Comparison of ENCODE assay signal across 18 cellular contexts in the genomic region with DNA sequence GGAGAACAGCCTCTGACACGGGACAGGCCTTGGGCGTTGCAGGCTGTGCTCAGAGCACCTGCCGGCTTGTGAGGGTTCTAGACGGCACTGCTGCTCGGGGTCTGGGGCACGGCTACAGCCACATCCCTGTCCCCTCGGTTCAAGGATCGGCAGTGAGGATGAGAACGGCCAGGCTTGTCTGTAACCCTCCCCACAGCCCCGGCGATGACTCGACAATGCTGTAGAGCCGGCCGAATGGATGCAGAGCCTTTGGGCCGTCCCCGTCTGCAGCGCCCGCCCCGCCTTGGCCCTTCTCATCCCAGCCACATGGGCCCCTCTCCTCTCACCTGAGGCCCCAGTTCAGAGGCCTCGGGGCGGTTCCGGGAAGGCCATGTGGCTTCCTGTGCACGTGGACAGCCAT. TPM values are rescaled to one million over a fixed set of nuclear protein-coding genes. Genes with fewer than 3 reads are reported as not detected.
A peak's percentile ranks its signal among the peaks of the same experiment; 100 is the strongest.
DNase-seq lines count a peak whose midpoint lies in the region; ATAC-seq and TF ChIP-seq lines count a peak whose summit lies in the region.
"Had no signal": no experiment of that assay in that cellular context is flagged by ENCODE, and none has a peak within 500 bp of the region (broad histone marks: within the 10 kb centered on the region; RNA-seq: fewer than 3 reads in every experiment).

No MANE protein-coding gene starts in this region.

- ATAC-seq in Panc1 (peak; percentile 58), GM18870 (IDR thresholded peaks at IDR 0.05; ENCODE audit: unreplicated experiment) (no peak)

- H3K4me3 Mint-ChIP-seq in nephron progenitor cell, result no peak overlapping the region
- no peak overlapping the region for H3K4me3 Mint-ChIP-seq in type B pancreatic cell

- H3K4me1 ChIP-seq in Panc1 (ENCODE audit: control insufficient read depth, insufficient read depth, low read length) (no peaks in the 10 kb centered on the region), stomach (no peaks in the 10 kb centered on the region)
- H3K4me1 ChIP-seq: HAP-1 had no signal

- no peaks in the 10 kb centered on the region for H3K27me3 ChIP-seq in Panc1 (ENCODE audit: control insufficient read depth, insufficient read depth, low read length)
- no peaks in the 10 kb centered on the region for H3K27me3 ChIP-seq in stomach
- H3K27me3 ChIP-seq: MG63 had no signal

- no peak for TF ChIP-seq POLR2A in stomach (IDR thresholded peaks at IDR 0.05)

- H3K9me3 Mint-ChIP-seq in nephron progenitor cell, result peaks cover 37% of the 10 kb centered on the region
- no peaks in the 10 kb centered on the region for H3K9me3 Mint-ChIP-seq in type B pancreatic cell

- intact Hi-C loops in Panc1 (cut with micrococcal nuclease; ENCODE audit: unreplicated experiment) (no loop called here), stomach (cut with DNase I; ENCODE audit: low total_unique reads) (no loop called here)

- H3K4me3 ChIP-seq in Panc1 (ENCODE audit: low read depth in 2 of 2, low read length in 2 of 2) (no peak overlapping the region), stomach (no peak overlapping the region)
- H3K4me3 ChIP-seq: HAP-1, MG63 had no signal

- BruUV-seq in Panc1 (replicated peaks; lab: Mats Ljungman, UMichigan), result no TSS peak

- 86 to 93% (median 91%) methylated on average over 22 to 23 of the region's 23 CpGs for WGBS in stomach, 5 donors

- H3K36me3 Mint-ChIP-seq in nephron progenitor cell (ENCODE audit: low read depth) (peaks cover 69% of the 10 kb centered on the region), type B pancreatic cell (peaks cover 25% of the 10 kb centered on the region)

- no peaks in the 10 kb centered on the region for H3K9me3 ChIP-seq in Panc1 (ENCODE audit: control insufficient read depth, insufficient read depth, low read depth, low read length)
- no peaks in the 10 kb centered on the region for H3K9me3 ChIP-seq in stomach
- H3K9me3 ChIP-seq: HAP-1, MG63 had no signal

- POLR2A ChIA-PET in Panc1 (lab: Charles Lee), result no interaction called here

- DNase-seq in Panc1 (ENCODE audit: low read depth, low spot score) (no peak), ecto neural progenitor cell (ENCODE audit: low spot score) (peak; percentile 46), nephron progenitor cell (no peak), stomach (peak; percentile 14), type B pancreatic cell (ENCODE audit: extremely low spot score, unreplicated experiment) (no peak), NCI-H2029 (lab: John Stamatoyannopoulos, UW) (no peak)
- DNase-seq: AML-193, DMS79 treated with DMSO at 0.1 percent for 48 hours, Kasumi-1, MG63, NCI-H1048, NCI-H146, NCI-H748 treated with DMSO at 0.1 percent for 48 hours, OCI-M1, SHP77 treated with DMSO at 0.1 percent for 48 hours had no signal

- H3K27me3 Mint-ChIP-seq in nephron progenitor cell (ENCODE audit: low read depth, poor library complexity) (no peaks in the 10 kb centered on the region), type B pancreatic cell (no peaks in the 10 kb centered on the region)

- H3K27ac ChIP-seq in Panc1 (ENCODE audit: low read length) (no peak overlapping the region), stomach (no peak overlapping the region)
- H3K27ac ChIP-seq: C4-2B had no signal

- H3K36me3 ChIP-seq in Panc1 (ENCODE audit: control insufficient read depth, insufficient read depth, low read length), result peaks cover 2% of the 10 kb centered on the region; the same call in 1 of the 2 replicates
- H3K36me3 ChIP-seq in stomach, result peaks cover 0 to 30% (median 17%) of the 10 kb centered on the region in 4 donors
- H3K36me3 ChIP-seq: HAP-1 had no signal

- CTCF ChIA-PET in Panc1 (lab: Charles Lee), result no interaction called here

- H3K4me1 Mint-ChIP-seq in nephron progenitor cell (peaks cover 15% of the 10 kb centered on the region), type B pancreatic cell (ENCODE audit: unreplicated experiment) (peaks cover 13% of the 10 kb centered on the region)

- TF ChIP-seq CTCF in Panc1 (IDR thresholded peaks at IDR 0.05), result no peak
- no peak for TF ChIP-seq CTCF in nephron progenitor cell (IDR thresholded peaks at IDR 0.05)
- no peak for TF ChIP-seq CTCF in stomach (IDR thresholded peaks at IDR 0.05)
- TF ChIP-seq CTCF in type B pancreatic cell (conservative IDR thresholded peaks at IDR 0.05), result no peak

- in situ Hi-C loops in Panc1 (cut with HindIII; ENCODE audit: low pct_unique_long_range_greater_than_20kb, low sequenced_read_pairs), result no loop called here

- H3K27ac Mint-ChIP-seq in nephron progenitor cell (peak overlapping the region; percentile 16), type B pancreatic cell (no peak overlapping the region)

- TF ChIP-seq EP300 in stomach (IDR thresholded peaks at IDR 0.05), result no peak

RNA-seq across cellular contexts. Expression of a gene that starts 49.0 kb away (rescaled TPM):
- total RNA-seq in Panc1 (2021; ENCODE audit: unreplicated experiment) (21.0 TPM), stomach (100 to 1,000 TPM in 2 of 5 donors, 10 to 100 TPM in 3; 25.7 to 452 (median 55.4) TPM), type B pancreatic cell (ENCODE audit: low replicate concordance) (76.2 and 145 TPM in 2 replicates)
- 44.9 TPM for polyA plus RNA-seq in Panc1 (2012; ENCODE audit: insufficient read length)
- polyA plus RNA-seq in stomach, result 10 to 100 TPM; 29.3 to 49.1 (median 35.9) TPM

Comparison
In these comparisons a context has a peak if more than half of its experiments do, and no peak if none do; other contexts are left out.
1. DNase-seq: peak in ecto neural progenitor cell (single experiment) and stomach (single experiment); none in Panc1 (single experiment), nephron progenitor cell (single experiment), type B pancreatic cell (single experiment) and NCI-H2029 (single experiment).